Comparison of ENCODE assay signal across 21 cellular contexts in the genomic region with DNA sequence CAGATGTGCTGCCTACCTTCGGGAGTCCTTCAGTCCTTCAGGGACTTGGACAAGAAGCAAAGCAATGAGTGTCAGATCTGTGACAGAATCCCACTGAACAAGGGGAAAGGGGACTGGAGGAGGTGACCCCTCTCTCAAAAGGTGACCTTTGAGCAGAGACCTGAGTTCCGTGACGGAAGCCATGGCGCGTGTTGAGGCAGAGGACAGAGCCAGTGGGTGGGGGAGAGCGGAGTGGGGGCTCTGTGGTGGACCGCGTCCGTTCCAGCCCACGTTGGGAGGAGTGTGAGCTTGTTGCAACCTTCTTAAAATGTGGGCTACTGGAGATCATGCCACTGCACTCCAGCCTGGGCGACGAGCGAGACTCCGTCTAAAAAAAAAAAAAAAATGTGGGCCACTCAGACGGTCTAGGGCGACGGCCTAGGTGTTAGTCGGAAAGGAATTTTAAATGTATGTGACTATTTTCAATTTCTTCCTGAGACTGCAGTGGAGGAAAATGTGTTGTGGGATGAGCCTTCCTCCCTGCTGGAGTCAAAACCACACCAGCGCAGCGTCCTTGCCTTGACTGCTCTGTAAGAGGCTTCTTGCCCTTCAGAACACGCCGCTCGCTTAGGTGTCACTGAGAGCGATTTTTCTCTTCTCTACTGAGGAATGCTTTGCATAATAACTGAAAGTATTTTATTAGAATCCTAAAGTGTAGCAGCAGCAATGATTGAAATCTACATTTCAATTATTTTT.
DNase-seq lines count a peak whose midpoint lies in the region; ATAC-seq and TF ChIP-seq lines count a peak whose summit lies in the region.
"Had no signal": no experiment of that assay in that cellular context is flagged by ENCODE, and none has a peak within 500 bp of the region (broad histone marks: within the 10 kb centered on the region; RNA-seq: fewer than 3 reads in every experiment).

No MANE protein-coding gene starts in this region.

- H3K4me3 ChIP-seq in endodermal cell (ENCODE audit: low read length) = no peak overlapping the region
- H3K4me3 ChIP-seq: BLaER1 treated with 17β-estradiol and CSF1 and Interleukin-3, amounts not matched to agents 10 nM and 100 nM; dorsolateral prefrontal cortex; GM23338; SJSA1; skin epidermis had no signal

- peaks cover 82% of the 10 kb centered on the region for H3K36me3 ChIP-seq in endodermal cell (ENCODE audit: control insufficient read depth, insufficient read depth, low read length)
- H3K36me3 ChIP-seq: SJSA1 had no signal

- no peaks in the 10 kb centered on the region for H3K9me3 Mint-ChIP-seq in activated naive CD4-positive, alpha-beta T cell treated with anti-CD3 and anti-CD28 coated beads for 36 hours
- no peaks in the 10 kb centered on the region for H3K9me3 Mint-ChIP-seq in activated CD8-positive, alpha-beta T cell treated with anti-CD3 and anti-CD28 coated beads, Interleukin-2, amount 10 ng/mL, durations not matched to agents 7 days and 5 days (ENCODE audit: insufficient read depth)
- H3K9me3 Mint-ChIP-seq in endodermal cell = no peaks in the 10 kb centered on the region
- H3K9me3 Mint-ChIP-seq: GM23338, IgD-negative memory B cell had no signal

- H3K27me3 Mint-ChIP-seq in activated naive CD4-positive, alpha-beta T cell treated with anti-CD3 and anti-CD28 coated beads for 36 hours (ENCODE audit: low read depth) = no peaks in the 10 kb centered on the region
- H3K27me3 Mint-ChIP-seq in activated CD8-positive, alpha-beta T cell treated with anti-CD3 and anti-CD28 coated beads, Interleukin-2, amount 10 ng/mL, durations not matched to agents 7 days and 5 days (ENCODE audit: low read depth) = no peaks in the 10 kb centered on the region
- no peaks in the 10 kb centered on the region for H3K27me3 Mint-ChIP-seq in endodermal cell (ENCODE audit: insufficient read depth)
- H3K27me3 Mint-ChIP-seq: IgD-negative memory B cell had no signal

- H3K27ac Mint-ChIP-seq in activated naive CD4-positive, alpha-beta T cell treated with anti-CD3 and anti-CD28 coated beads for 36 hours = peak overlapping the region; percentile 42
- peak overlapping the region; percentile 37 for H3K27ac Mint-ChIP-seq in activated CD8-positive, alpha-beta T cell treated with anti-CD3 and anti-CD28 coated beads, Interleukin-2, amount 10 ng/mL, durations not matched to agents 7 days and 5 days
- peak overlapping the region; percentile 66 for H3K27ac Mint-ChIP-seq in endodermal cell
- H3K27ac Mint-ChIP-seq: GM23338 had no signal

- H3K36me3 Mint-ChIP-seq in activated naive CD4-positive, alpha-beta T cell treated with anti-CD3 and anti-CD28 coated beads for 36 hours (ENCODE audit: low read depth) = peaks cover 42% of the 10 kb centered on the region
- peaks cover 91% of the 10 kb centered on the region for H3K36me3 Mint-ChIP-seq in activated CD8-positive, alpha-beta T cell treated with anti-CD3 and anti-CD28 coated beads, Interleukin-2, amount 10 ng/mL, durations not matched to agents 7 days and 5 days (ENCODE audit: low read depth)
- peaks cover 76% of the 10 kb centered on the region for H3K36me3 Mint-ChIP-seq in endodermal cell (ENCODE audit: low read depth)

- no peaks in the 10 kb centered on the region for H3K9me3 ChIP-seq in endodermal cell (ENCODE audit: control insufficient read depth, low read length)
- H3K9me3 ChIP-seq: BLaER1 treated with 17β-estradiol and CSF1 and Interleukin-3, amounts not matched to agents 10 nM and 100 nM; SJSA1 had no signal

- no peak for TF ChIP-seq CTCF in endodermal cell (conservative IDR thresholded peaks at IDR 0.05)

- CTCF ChIA-PET in activated naive CD4-positive, alpha-beta T cell treated with anti-CD3 and anti-CD28 coated beads for 36 hours (lab: Charles Lee) = no interaction called here
- CTCF ChIA-PET in activated CD8-positive, alpha-beta T cell treated with anti-CD3 and anti-CD28 coated beads, Interleukin-2, amount 10 ng/mL, durations not matched to agents 7 days and 5 days (lab: Charles Lee) = no interaction called here

- no peaks in the 10 kb centered on the region for H3K4me1 ChIP-seq in endodermal cell (ENCODE audit: control insufficient read depth, insufficient read depth, low read length)
- H3K4me1 ChIP-seq: SJSA1 had no signal

- no peak overlapping the region for H3K4me3 Mint-ChIP-seq in activated naive CD4-positive, alpha-beta T cell treated with anti-CD3 and anti-CD28 coated beads for 36 hours
- H3K4me3 Mint-ChIP-seq in activated CD8-positive, alpha-beta T cell treated with anti-CD3 and anti-CD28 coated beads, Interleukin-2, amount 10 ng/mL, durations not matched to agents 7 days and 5 days = no peak overlapping the region
- no peak overlapping the region for H3K4me3 Mint-ChIP-seq in endodermal cell
- H3K4me3 Mint-ChIP-seq: GM23338 had no signal

- peaks cover 23% of the 10 kb centered on the region for H3K4me1 Mint-ChIP-seq in activated naive CD4-positive, alpha-beta T cell treated with anti-CD3 and anti-CD28 coated beads for 36 hours (ENCODE audit: low read depth)
- peaks cover 10% of the 10 kb centered on the region for H3K4me1 Mint-ChIP-seq in activated CD8-positive, alpha-beta T cell treated with anti-CD3 and anti-CD28 coated beads, Interleukin-2, amount 10 ng/mL, durations not matched to agents 7 days and 5 days (ENCODE audit: low read depth)
- H3K4me1 Mint-ChIP-seq in endodermal cell = no peaks in the 10 kb centered on the region

- intact Hi-C loops in activated naive CD4-positive, alpha-beta T cell treated with anti-CD3 and anti-CD28 coated beads for 36 hours (cut with micrococcal nuclease) = no loop called here

- H3K27me3 ChIP-seq in endodermal cell (ENCODE audit: control insufficient read depth, insufficient read depth, low read length, poor library complexity, severe bottlenecking) = no peaks in the 10 kb centered on the region
- H3K27me3 ChIP-seq: BLaER1 treated with 17β-estradiol and CSF1 and Interleukin-3, amounts not matched to agents 10 nM and 100 nM; dorsolateral prefrontal cortex; SJSA1 had no signal

- POLR2A ChIA-PET in activated CD8-positive, alpha-beta T cell treated with anti-CD3 and anti-CD28 coated beads, Interleukin-2, amount 10 ng/mL, durations not matched to agents 7 days and 5 days (lab: Charles Lee) = no interaction called here

- H3K9ac ChIP-seq in endodermal cell (ENCODE audit: extremely low read depth, low read length, poor library complexity, severe bottlenecking) = no peak overlapping the region
- H3K9ac ChIP-seq: BLaER1 treated with 17β-estradiol and CSF1 and Interleukin-3, amounts not matched to agents 10 nM and 100 nM had no signal

- ATAC-seq in activated CD8-positive, alpha-beta T cell treated with anti-CD3 and anti-CD28 coated beads, Interleukin-2, amount 10 ng/mL, durations not matched to agents 7 days and 5 days = no peak
- ATAC-seq in GM19035 (IDR thresholded peaks at IDR 0.05; ENCODE audit: unreplicated experiment) (no peak), HG02981 (IDR thresholded peaks at IDR 0.05; ENCODE audit: unreplicated experiment) (no peak), GM21367 (IDR thresholded peaks at IDR 0.05; ENCODE audit: unreplicated experiment) (no peak)
- ATAC-seq: GM23338 had no signal

- no peak overlapping the region for H3K27ac ChIP-seq in endodermal cell (ENCODE audit: low read depth, low read length)
- H3K27ac ChIP-seq in temporal lobe (ENCODE audit: low read depth, low read length) = peak overlapping the region; percentile 44
- H3K27ac ChIP-seq: BLaER1 treated with 17β-estradiol and CSF1 and Interleukin-3, amounts not matched to agents 10 nM and 100 nM; SJSA1; skin epidermis had no signal

- no peak for DNase-seq in activated naive CD4-positive, alpha-beta T cell treated with anti-CD3 and anti-CD28 coated beads for 36 hours
- DNase-seq in activated naive CD4-positive, alpha-beta T cell treated with Interleukin-2 at 50 U/mL for 16 hours = no peak
- no peak for DNase-seq in activated CD8-positive, alpha-beta T cell treated with anti-CD3 and anti-CD28 coated beads, Interleukin-2, amount 10 ng/mL, durations not matched to agents 7 days and 5 days
- DNase-seq in endodermal cell = no peak
- DNase-seq: ACHN; activated naive CD4-positive, alpha-beta T cell; dorsolateral prefrontal cortex; NCI-H1105; NCI-H2029 treated with DMSO at 0.1 percent for 48 hours; NCI-H2227 treated with DMSO at 0.1 percent for 48 hours; nucleus accumbens; substantia nigra had no signal

- 95 to 98% methylated on average over 12 to 24 of the region's 24 CpGs for WGBS in endodermal cell (ENCODE audit: insufficient coverage in 1 of 2, insufficient read length in 1 of 2), 2 experiments
